14 cellular contexts compared by ENCODE assay signal in the genomic region with DNA sequence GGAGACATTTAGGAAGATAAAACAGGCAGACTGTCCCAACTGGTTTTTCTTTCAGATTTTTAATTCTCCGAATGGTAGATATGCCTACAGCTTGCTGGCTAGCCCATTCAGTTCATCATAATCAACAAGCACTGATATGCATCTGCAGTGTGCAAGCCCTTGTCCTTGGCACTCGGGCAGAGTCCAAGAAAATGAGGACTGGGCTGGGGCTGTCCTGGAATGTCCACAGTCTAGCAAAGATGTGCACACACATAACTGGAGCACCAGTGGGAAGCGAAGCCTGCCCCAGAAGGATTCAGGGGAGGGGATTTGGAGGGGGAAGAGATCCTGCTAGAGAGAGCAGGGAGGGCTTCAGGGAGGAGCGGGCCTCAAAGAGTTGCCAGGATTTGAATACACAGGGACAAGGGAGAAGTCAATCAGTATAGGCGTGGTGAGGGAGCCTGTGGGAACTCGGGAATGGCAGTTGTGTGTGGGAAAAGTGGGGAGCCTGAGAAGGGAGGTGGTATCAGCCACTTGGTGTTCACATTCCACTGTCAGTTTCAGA. TPM values are rescaled to one million over a fixed set of nuclear protein-coding genes. Genes with fewer than 3 reads are reported as not detected.
A peak's percentile ranks its signal among the peaks of the same experiment; 100 is the strongest.
DNase-seq lines count a peak whose midpoint lies in the region; ATAC-seq and TF ChIP-seq lines count a peak whose summit lies in the region.
"Had no signal": no experiment of that assay in that cellular context is flagged by ENCODE, and none has a peak within 500 bp of the region (broad histone marks: within the 10 kb centered on the region; RNA-seq: fewer than 3 reads in every experiment).

No MANE protein-coding gene starts in this region.

- H3K4me2 ChIP-seq in Loucy (ENCODE audit: low read depth, low read length, poor library complexity, severe bottlenecking) (peak overlapping the region; percentile 80), hepatocyte (no peak overlapping the region), smooth muscle cell (peak overlapping the region; percentile 73)

- no peaks in the 10 kb centered on the region for H3K36me3 ChIP-seq in CD8-positive, alpha-beta T cell (ENCODE audit: insufficient read depth, low read length)
- H3K36me3 ChIP-seq in Loucy (ENCODE audit: insufficient read depth, low read length) (0 out of 2 replicates have a peak, but pooled peaks cover 10% of the 10 kb centered on the region), hepatocyte (replicated peaks; ENCODE audit: insufficient read depth, low read depth) (no peaks in the 10 kb centered on the region), smooth muscle cell (ENCODE audit: low read depth) (no peaks in the 10 kb centered on the region), mucosa of descending colon (ENCODE audit: low read depth) (no peaks in the 10 kb centered on the region)

- H3K4me3 Mint-ChIP-seq in CD8-positive, alpha-beta T cell = no peak overlapping the region

- H3K9me3 Mint-ChIP-seq in CD8-positive, alpha-beta T cell = no peaks in the 10 kb centered on the region

- POLR2A ChIA-PET in CD8-positive, alpha-beta T cell (lab: Charles Lee) = no interaction called here

- H3K27me3 Mint-ChIP-seq in CD8-positive, alpha-beta T cell (ENCODE audit: low read depth) = no peaks in the 10 kb centered on the region

- peak overlapping the region; percentile 66 for H3K9ac ChIP-seq in Loucy (ENCODE audit: low read depth, low read length, poor library complexity, severe bottlenecking)
- H3K9ac ChIP-seq in smooth muscle cell (ENCODE audit: low read depth) = no peak overlapping the region

- H3K4me1 ChIP-seq in CD8-positive, alpha-beta T cell (ENCODE audit: insufficient read depth, low read length) = peaks cover 10% of the 10 kb centered on the region
- peaks cover 50% of the 10 kb centered on the region for H3K4me1 ChIP-seq in Loucy (ENCODE audit: insufficient read depth, low read length, poor library complexity, severe bottlenecking)
- H3K4me1 ChIP-seq in hepatocyte (ENCODE audit: insufficient read depth) = peaks cover 24% of the 10 kb centered on the region
- peaks cover 8% of the 10 kb centered on the region for H3K4me1 ChIP-seq in smooth muscle cell (ENCODE audit: low read depth)
- no peaks in the 10 kb centered on the region for H3K4me1 ChIP-seq in mucosa of descending colon (ENCODE audit: low read depth)

- H3K4me3 ChIP-seq in CD8-positive, alpha-beta T cell (ENCODE audit: low read depth, low read length) = no peak overlapping the region
- H3K4me3 ChIP-seq in Loucy (ENCODE audit: low read length, poor library complexity, severe bottlenecking) = peak overlapping the region; percentile 59
- H3K4me3 ChIP-seq in hepatocyte = no peak overlapping the region
- no peak overlapping the region for H3K4me3 ChIP-seq in smooth muscle cell
- H3K4me3 ChIP-seq in mucosa of descending colon = no peak overlapping the region
- H3K4me3 ChIP-seq: lower lobe of right lung had no signal

- CTCF ChIA-PET in CD8-positive, alpha-beta T cell (lab: Charles Lee) = interaction anchor here (1.4 kb wide), 1 partner anchor 12 kb away, joined by 3 read pairs; no protein-coding TSS in a partner anchor

- peaks cover 10% of the 10 kb centered on the region for H3K4me1 Mint-ChIP-seq in CD8-positive, alpha-beta T cell (ENCODE audit: low read depth)

- H2AFZ ChIP-seq in Loucy (ENCODE audit: low read length) (no peak overlapping the region), hepatocyte (no peak overlapping the region), smooth muscle cell (ENCODE audit: low read depth) (no peak overlapping the region)

- no peak overlapping the region for H3K27ac ChIP-seq in CD8-positive, alpha-beta T cell (ENCODE audit: low read depth, low read length)
- H3K27ac ChIP-seq in hepatocyte (peak overlapping the region; percentile 67), smooth muscle cell (ENCODE audit: low read depth) (peak overlapping the region; percentile 85)

- 90% methylated on average over 6 of the region's 6 CpGs for WGBS in hepatocyte (ENCODE audit: low lambda C conversion rate, missing lambda C conversion rate)
- WGBS in smooth muscle cell (ENCODE audit: low lambda C conversion rate) = 94% methylated on average over 6 of the region's 6 CpGs

- H3K27ac Mint-ChIP-seq in CD8-positive, alpha-beta T cell = peak overlapping the region; percentile 23

- ATAC-seq in CD8-positive, alpha-beta T cell = no peak
- ATAC-seq in HG02588 (IDR thresholded peaks at IDR 0.05; ENCODE audit: unreplicated experiment) (no peak), GM21515 (IDR thresholded peaks at IDR 0.05; ENCODE audit: unreplicated experiment) (no peak), mucosa of descending colon (no peak)

- no peak for TF ChIP-seq CTCF in CD8-positive, alpha-beta T cell (IDR thresholded peaks at IDR 0.05)
- TF ChIP-seq CTCF in Loucy (conservative IDR thresholded peaks at IDR 0.05; ENCODE audit: low read length) (no peak), hepatocyte (IDR thresholded peaks at IDR 0.05; ENCODE audit: poor library complexity) (no peak), smooth muscle cell (IDR thresholded peaks at IDR 0.05; ENCODE audit: borderline replicate concordance, insufficient read depth, poor library complexity, severe bottlenecking) (no peak), mucosa of descending colon (IDR thresholded peaks at IDR 0.05) (no peak)

- H3K9me3 ChIP-seq in CD8-positive, alpha-beta T cell (ENCODE audit: low read length) = no peaks in the 10 kb centered on the region
- no peaks in the 10 kb centered on the region for H3K9me3 ChIP-seq in Loucy (ENCODE audit: insufficient read depth, low read depth, low read length)
- H3K9me3 ChIP-seq in hepatocyte (ENCODE audit: low read depth) = no peaks in the 10 kb centered on the region
- H3K9me3 ChIP-seq in smooth muscle cell (replicated peaks; ENCODE audit: low read depth) = no peaks in the 10 kb centered on the region
- no peaks in the 10 kb centered on the region for H3K9me3 ChIP-seq in mucosa of descending colon
- H3K9me3 ChIP-seq: lower lobe of right lung had no signal

- H3F3A ChIP-seq in Loucy (ENCODE audit: low read depth) (no peaks in the 10 kb centered on the region), smooth muscle cell (ENCODE audit: low read depth) (peaks cover 14% of the 10 kb centered on the region)

- H3K27me3 ChIP-seq in CD8-positive, alpha-beta T cell (ENCODE audit: insufficient read depth, low read length) = no peaks in the 10 kb centered on the region
- H3K27me3 ChIP-seq in Loucy (ENCODE audit: insufficient read depth, low read length, poor library complexity, severe bottlenecking) (no peaks in the 10 kb centered on the region), hepatocyte (no peaks in the 10 kb centered on the region), smooth muscle cell (ENCODE audit: low read depth) (no peaks in the 10 kb centered on the region)

- H3K9me2 ChIP-seq in Loucy (replicated peaks; ENCODE audit: low read depth, low read length) (no peaks in the 10 kb centered on the region), hepatocyte (replicated peaks; ENCODE audit: insufficient read depth) (no peaks in the 10 kb centered on the region)

- H3K36me3 Mint-ChIP-seq in CD8-positive, alpha-beta T cell = peaks cover 31% of the 10 kb centered on the region

- no peak for DNase-seq in CD8-positive, alpha-beta T cell
- no peak for DNase-seq in hepatocyte (ENCODE audit: low spot score)
- no peak for DNase-seq in smooth muscle cell (lab: John Stamatoyannopoulos, UW; ENCODE audit: unreplicated experiment)
- no peak for DNase-seq in activated CD8-positive, alpha-beta memory T cell treated with anti-CD3 and anti-CD28 coated beads, Interleukin-2, amount 50 U/mL, for 48 hours
- DNase-seq in mucosa of descending colon = no peak
- DNase-seq: activated naive CD4-positive, alpha-beta T cell treated with anti-CD3 and anti-CD28 coated beads, Interleukin-2, amount 50 U/mL, for 16 hours; KBM-7; lower lobe of right lung; NCI-H1417 treated with DMSO at 0.1 percent for 48 hours; NCI-H2227 treated with DMSO at 0.1 percent for 48 hours; stimulated activated CD4-positive, alpha-beta T cell treated with anti-CD3 and anti-CD28 coated beads, Interleukin-4, amount 100 ng/mL, for 1 hour had no signal

- H4K20me1 ChIP-seq in Loucy (ENCODE audit: insufficient read depth, low read length, poor library complexity, severe bottlenecking) = no peaks in the 10 kb centered on the region
- no peaks in the 10 kb centered on the region for H4K20me1 ChIP-seq in hepatocyte (ENCODE audit: insufficient read depth, poor library complexity, severe bottlenecking)
- H4K20me1 ChIP-seq in smooth muscle cell (ENCODE audit: low read depth) = no peaks in the 10 kb centered on the region

- intact Hi-C loops in CD8-positive, alpha-beta T cell (cut with DNase I, micrococcal nuclease) = no loop called here
- intact Hi-C loops in mucosa of descending colon (cut with DNase I, micrococcal nuclease) = no loop called here

- H3K79me2 ChIP-seq in Loucy (ENCODE audit: insufficient read depth, low read length) = no peaks in the 10 kb centered on the region
- H3K79me2 ChIP-seq in hepatocyte = peaks cover 1% of the 10 kb centered on the region
- H3K79me2 ChIP-seq in smooth muscle cell (ENCODE audit: low read depth) = no peaks in the 10 kb centered on the region

RNA-seq across cellular contexts. Expression of a gene that starts 8.7 kb away (rescaled TPM):
- 1 to 10 TPM; 1.9 to 2.2 TPM for total RNA-seq in CD8-positive, alpha-beta T cell
- 58.0 and 235 TPM in 2 replicates for total RNA-seq in hepatocyte
- 88.1 and 90.5 TPM in 2 replicates for polyA plus RNA-seq in hepatocyte
- total RNA-seq in smooth muscle cell = 18.3 and 26.8 TPM in 2 replicates
- polyA plus RNA-seq in smooth muscle cell = 36.7 and 43.5 TPM in 2 replicates
- 10 to 100 TPM; 19.1 to 21.9 (median 20.0) TPM for total RNA-seq in mucosa of descending colon
